ENCODE assay signal across 8 cellular contexts in genomic region chr19:29945017-29945416, GRCh38. TPM values are rescaled to one million over a fixed set of nuclear protein-coding genes. Genes with fewer than 3 reads are reported as not detected.
A peak's percentile ranks its signal among the peaks of the same experiment; 100 is the strongest.
DNase-seq lines count a peak whose midpoint lies in the region; ATAC-seq and TF ChIP-seq lines count a peak whose summit lies in the region.

No MANE protein-coding gene starts in this region.

- peaks cover 30% of the 10 kb centered on the region for H3K36me3 Mint-ChIP-seq in activated CD8-positive, alpha-beta memory T cell treated with anti-CD3 and anti-CD28 coated beads, Interleukin-2, amount 10 ng/mL, durations not matched to agents 7 days and 5 days
- H3K36me3 Mint-ChIP-seq in T-cell = peaks cover 11% of the 10 kb centered on the region

- peaks cover 53% of the 10 kb centered on the region for H3K4me1 Mint-ChIP-seq in activated CD8-positive, alpha-beta memory T cell treated with anti-CD3 and anti-CD28 coated beads, Interleukin-2, amount 10 ng/mL, durations not matched to agents 7 days and 5 days
- peaks cover 64 to 68% (median 66%) of the 10 kb centered on the region in 3 donors for H3K4me1 Mint-ChIP-seq in T-cell

- no peak for ATAC-seq in activated CD8-positive, alpha-beta memory T cell treated with anti-CD3 and anti-CD28 coated beads, Interleukin-2, amount 10 ng/mL, durations not matched to agents 7 days and 5 days
- ATAC-seq in T-cell (replicated peaks in 1 of 4) = no peak
- peak; percentile 8 for ATAC-seq in stimulated activated naive CD8-positive, alpha-beta T cell treated with anti-CD3 and anti-CD28 coated beads, Interleukin-15, Interleukin-2, amounts not matched to agents 100 U/mL and 50 U/mL, for 24 hours
- ATAC-seq in HG02678 (IDR thresholded peaks at IDR 0.05; ENCODE audit: unreplicated experiment) = no peak
- no peak for ATAC-seq in omental fat pad (ENCODE audit: low FRiP score)

- DNase-seq in activated CD8-positive, alpha-beta memory T cell treated with anti-CD3 and anti-CD28 coated beads, Interleukin-2, amount 10 ng/mL, durations not matched to agents 7 days and 5 days = no peak
- no peak for DNase-seq in activated CD8-positive, alpha-beta memory T cell treated with anti-CD3 and anti-CD28 coated beads, Interleukin-2, amount 50 U/mL, for 4 hours
- DNase-seq in T-cell (no peak), fibroblast of the aortic adventitia (ENCODE audit: low read depth) (no peak), medulla oblongata (ENCODE audit: extremely low spot score) (no peak), omental fat pad (ENCODE audit: low spot score) (no peak)
- no peak for DNase-seq in stimulated activated naive CD8-positive, alpha-beta T cell treated with anti-CD3 and anti-CD28 coated beads, Interleukin-15, Interleukin-2, amounts not matched to agents 100 U/mL and 50 U/mL, for 24 hours

- peak overlapping the region; percentile 40 for H3K4me3 ChIP-seq in fibroblast of the aortic adventitia (ENCODE audit: low read depth, low read length)

- TF ChIP-seq CTCF in fibroblast of the aortic adventitia (IDR thresholded peaks at IDR 0.05; ENCODE audit: insufficient read depth, low read length) (no peak), omental fat pad (IDR thresholded peaks at IDR 0.05) (no peak)

- POLR2A ChIA-PET in T-cell (lab: Charles Lee) = interaction anchor here in 1 of 2 donors (0.5 to 0.6 kb wide), 2 partner anchors 10 to 338 kb away, joined by 3 read pairs; no protein-coding TSS in a partner anchor

- H3K27me3 Mint-ChIP-seq in activated CD8-positive, alpha-beta memory T cell treated with anti-CD3 and anti-CD28 coated beads, Interleukin-2, amount 10 ng/mL, durations not matched to agents 7 days and 5 days = peaks cover 4% of the 10 kb centered on the region
- peaks cover 0 to 1% of the 10 kb centered on the region in 2 donors for H3K27me3 Mint-ChIP-seq in T-cell

- peak overlapping the region; percentile 99 for H3K4me3 Mint-ChIP-seq in activated CD8-positive, alpha-beta memory T cell treated with anti-CD3 and anti-CD28 coated beads, Interleukin-2, amount 10 ng/mL, durations not matched to agents 7 days and 5 days
- peak overlapping the region; percentile 54 to 90 (median 60) for H3K4me3 Mint-ChIP-seq in T-cell

- no peaks in the 10 kb centered on the region for H3K9me3 Mint-ChIP-seq in activated CD8-positive, alpha-beta memory T cell treated with anti-CD3 and anti-CD28 coated beads, Interleukin-2, amount 10 ng/mL, durations not matched to agents 7 days and 5 days (ENCODE audit: low read depth)
- H3K9me3 Mint-ChIP-seq in T-cell = no peaks in the 10 kb centered on the region

- CTCF ChIA-PET in activated CD8-positive, alpha-beta memory T cell treated with anti-CD3 and anti-CD28 coated beads, Interleukin-2, amount 10 ng/mL, durations not matched to agents 7 days and 5 days (lab: Charles Lee) = interaction anchor here (1.1 kb wide), 1 partner anchor 185 kb away, joined by 3 read pairs; no protein-coding TSS in a partner anchor
- CTCF ChIA-PET in T-cell (lab: Charles Lee) = interaction anchor here in 1 of 2 donors (1.1 to 1.3 kb wide), 2 partner anchors 22 to 26 kb away, joined by 3 read pairs; no protein-coding TSS in a partner anchor

- H3K27ac Mint-ChIP-seq in activated CD8-positive, alpha-beta memory T cell treated with anti-CD3 and anti-CD28 coated beads, Interleukin-2, amount 10 ng/mL, durations not matched to agents 7 days and 5 days = peak overlapping the region; percentile 81
- H3K27ac Mint-ChIP-seq in T-cell = peak overlapping the region; percentile 29 to 63

RNA-seq across cellular contexts. Expression of gene URI1, which starts 3.0 kb away (rescaled TPM):
- 10 to 100 TPM; 48.3 to 60.8 TPM for total RNA-seq in activated CD8-positive, alpha-beta memory T cell treated with anti-CD3 and anti-CD28 coated beads, Interleukin-2, amount 10 ng/mL, durations not matched to agents 7 days and 5 days
- total RNA-seq in T-cell = 10 to 100 TPM; 69.0 to 84.8 (median 75.7) TPM
- total RNA-seq in fibroblast of the aortic adventitia (ENCODE audit: low replicate concordance) = 63.8 and 103 TPM in 2 replicates
- total RNA-seq in omental fat pad = 10 to 100 TPM; 52.2 to 63.2 (median 58.6) TPM
